In genomic region chr19:12224676-12225075, GRCh38 we compare ENCODE assay signal across 18 cellular contexts.
A peak's percentile ranks its signal among the peaks of the same experiment; 100 is the strongest.
DNase-seq lines count a peak whose midpoint lies in the region; ATAC-seq, FAIRE-seq and TF ChIP-seq lines count a peak whose summit lies in the region.
"Had no signal": no experiment of that assay in that cellular context is flagged by ENCODE, and none has a peak within 500 bp of the region (broad histone marks: within the 10 kb centered on the region; RNA-seq: fewer than 3 reads in every experiment).

No MANE protein-coding gene starts in this region.

- H3K27me3 Mint-ChIP-seq in astrocyte (ENCODE audit: low read depth, unreplicated experiment) = no peaks in the 10 kb centered on the region
- H3K27me3 Mint-ChIP-seq: CD4-positive, alpha-beta T cell had no signal

- H3K9ac ChIP-seq in astrocyte (ENCODE audit: low read length) = no peak overlapping the region
- H3K9ac ChIP-seq: GM23248 had no signal

- H3K79me2 ChIP-seq in astrocyte (ENCODE audit: insufficient read depth, low read length) = no peaks in the 10 kb centered on the region

- H3K9me3 Mint-ChIP-seq in astrocyte (ENCODE audit: unreplicated experiment) = peaks cover 44% of the 10 kb centered on the region

- no peak overlapping the region for H3K27ac ChIP-seq in astrocyte (ENCODE audit: low read depth, low read length)
- H3K27ac ChIP-seq: GM23248 had no signal

- no peaks in the 10 kb centered on the region for H3K4me1 ChIP-seq in astrocyte (ENCODE audit: insufficient read depth, low read length)
- no peaks in the 10 kb centered on the region for H3K4me1 ChIP-seq in BE2C

- no peak overlapping the region for H3K4me2 ChIP-seq in astrocyte (ENCODE audit: low read length)

- FAIRE-seq in astrocyte (lab: Jason Lieb, UNC) = no peak
- FAIRE-seq: G401.6, GM12891, H54, K562 had no signal

- H2AFZ ChIP-seq in astrocyte (ENCODE audit: low read depth, low read length) = no peak overlapping the region
- H2AFZ ChIP-seq: GM23248 had no signal

- H3K36me3 Mint-ChIP-seq in astrocyte (ENCODE audit: low read depth, unreplicated experiment) = peaks cover 29% of the 10 kb centered on the region

- ATAC-seq in HG02678 (IDR thresholded peaks at IDR 0.05; ENCODE audit: unreplicated experiment) = no peak
- ATAC-seq: HCT116, K562 had no signal

- peak; percentile 39 for DNase-seq in M059J (ENCODE audit: low read depth)
- no peak for DNase-seq in astrocyte (ENCODE audit: low read depth)
- peak; percentile 72 for DNase-seq in myocyte (ENCODE audit: low read depth)
- no peak for DNase-seq in NCI-H1436 treated with DMSO at 0.1 percent for 48 hours (lab: John Stamatoyannopoulos, UW)
- no peak for DNase-seq in T-helper 9 cell
- DNase-seq in BE2C = no peak
- DNase-seq: ACHN; C1 segment of cervical spinal cord; Calu3; CD4-positive, alpha-beta T cell; DMS 273 treated with DMSO at 0.1 percent for 48 hours; GM23248 had no signal

- peaks cover 12% of the 10 kb centered on the region for H3K9me3 ChIP-seq in astrocyte (ENCODE audit: insufficient read depth, low read depth, low read length)
- peaks cover 3% of the 10 kb centered on the region; the same call in 1 of the 2 replicates for H3K9me3 ChIP-seq in BE2C

- H3K27me3 ChIP-seq in astrocyte (ENCODE audit: insufficient read depth, low read length) (no peaks in the 10 kb centered on the region), BE2C (no peaks in the 10 kb centered on the region)

- no peaks in the 10 kb centered on the region for H3K4me1 Mint-ChIP-seq in astrocyte (ENCODE audit: low read depth, unreplicated experiment)

- no peaks in the 10 kb centered on the region for H4K20me1 ChIP-seq in astrocyte (ENCODE audit: insufficient read depth, low read length)

- TF ChIP-seq CTCF in astrocyte (IDR thresholded peaks at IDR 0.05; ENCODE audit: insufficient read depth, low read depth, low read length) = no peak
- no peak for TF ChIP-seq CTCF in BE2C (IDR thresholded peaks at IDR 0.05; ENCODE audit: low read depth, low read length)

- H3K4me3 Mint-ChIP-seq in astrocyte (ENCODE audit: unreplicated experiment) = peak overlapping the region; percentile 5
- H3K4me3 Mint-ChIP-seq: CD4-positive, alpha-beta T cell had no signal

- H3K36me3 ChIP-seq in astrocyte (ENCODE audit: insufficient read depth, low read length) = no peaks in the 10 kb centered on the region
- no peaks in the 10 kb centered on the region for H3K36me3 ChIP-seq in BE2C

- no peak overlapping the region for H3K27ac Mint-ChIP-seq in astrocyte (ENCODE audit: unreplicated experiment)
- H3K27ac Mint-ChIP-seq: CD4-positive, alpha-beta T cell had no signal

- H3K4me3 ChIP-seq in astrocyte (ENCODE audit: insufficient read depth, low read depth, low read length) = no peak overlapping the region
- H3K4me3 ChIP-seq in BE2C (ENCODE audit: low read depth, low read length) = no peak overlapping the region
- H3K4me3 ChIP-seq: GM23248, K562 had no signal

Comparison
In these comparisons a context has a peak if more than half of its experiments do, and no peak if none do; other contexts are left out.
1. DNase-seq: peak in M059J (single experiment) and myocyte (single experiment); none in astrocyte (single experiment), NCI-H1436 treated with DMSO at 0.1 percent for 48 hours (single experiment), T-helper 9 cell (single experiment) and BE2C (single experiment).